8 cellular contexts compared by ENCODE assay signal in genomic region chr6:31403283-31403989, GRCh38. TPM values are rescaled to one million over a fixed set of nuclear protein-coding genes. Genes with fewer than 3 reads are reported as not detected.
DNase-seq lines count a peak whose midpoint lies in the region; FAIRE-seq and TF ChIP-seq lines count a peak whose summit lies in the region.

Gene MICA, plus strand, starts transcription at chr6:31403595. Its CDS starts 38 bp downstream, at chr6:31403633.

- TF ChIP-seq POLR2A in endothelial cell of umbilical vein (IDR thresholded peaks at IDR 0.05; ENCODE audit: low read depth, low read length): peak; percentile 91

- peak within 1 kb of the TSS; percentile 52 for H2AFZ ChIP-seq in endothelial cell of umbilical vein (ENCODE audit: low read depth, low read length)

- dilution Hi-C loops in endothelial cell of umbilical vein (cut with MboI; ENCODE audit: extremely low pct_ligation_motif_present, low sequenced_read_pairs): no loop called here

- H3K4me3 ChIP-seq in HEK293 (ENCODE audit: low read depth, low read length): peak within 1 kb of the TSS; percentile 84
- peak within 1 kb of the TSS; percentile 22 to 57 (median 26) for H3K4me3 ChIP-seq in endothelial cell of umbilical vein (replicated peaks in 1 of 3; ENCODE audit: insufficient read depth in 1 of 3, low read depth in 1 of 3, low read length in 3 of 3)
- H3K4me3 ChIP-seq in mesodermal cell (ENCODE audit: extremely low read depth, insufficient read depth, low read length, poor library complexity, severe bottlenecking): peak within 1 kb of the TSS; percentile 82

- H3K9me1 ChIP-seq in endothelial cell of umbilical vein (replicated peaks; ENCODE audit: control insufficient read depth, extremely low read depth, insufficient read depth, low read length): no peaks in the 10 kb centered on the region

- H3K4me1 ChIP-seq in HEK293 (ENCODE audit: control insufficient read depth, insufficient read depth, low read length) (peaks cover 5% of the 10 kb centered on the region; the same call in 1 of the 2 replicates), endothelial cell of umbilical vein (ENCODE audit: control insufficient read depth, extremely low read depth, insufficient read depth, low read length) (peaks cover 28% of the 10 kb centered on the region), mesodermal cell (ENCODE audit: control insufficient read depth, insufficient read depth, low read length, poor library complexity, severe bottlenecking) (peaks cover 16% of the 10 kb centered on the region)

- DNase-seq in EL: peak; percentile 96
- peak; percentile 81 for DNase-seq in NCI-H460 (ENCODE audit: extremely low read depth, low read depth)
- DNase-seq in activated CD8-positive, alpha-beta memory T cell treated with anti-CD3 and anti-CD28 coated beads, Interleukin-2, amount 50 U/mL, for 48 hours: peak; percentile 86
- DNase-seq in endothelial cell of umbilical vein (ENCODE audit: low read depth, low spot score): peak; percentile 90
- peak; percentile 60 for DNase-seq in stimulated activated CD8-positive, alpha-beta memory T cell treated with anti-CD3 and anti-CD28 coated beads, Interleukin-12 subunit alpha, Interleukin-12 subunit beta, amount 100 ng/mL, for 4 hours (ENCODE audit: low read depth)
- no peak for DNase-seq in SHP77 (lab: John Stamatoyannopoulos, UW)

- no peaks in the 10 kb centered on the region for H4K20me1 ChIP-seq in endothelial cell of umbilical vein (replicated peaks; ENCODE audit: control insufficient read depth, extremely low read depth, insufficient read depth, low read length)

- no peaks in the 10 kb centered on the region for H3K27me3 ChIP-seq in endothelial cell of umbilical vein (ENCODE audit: control insufficient read depth in 2 of 2, insufficient read depth in 2 of 2, low read length in 2 of 2)

- TF ChIP-seq CTCF in HEK293 (tag by site-specific recombination; IDR thresholded peaks at IDR 0.05) (peak; percentile 84), endothelial cell of umbilical vein (IDR thresholded peaks at IDR 0.05; ENCODE audit: extremely low read depth in 1 of 2, insufficient read depth in 1 of 2, low read depth in 1 of 2, low read length in 2 of 2) (no peak)

- intact Hi-C loops in endothelial cell of umbilical vein (cut with micrococcal nuclease): loop anchor here (5.0 kb wide), 1 partner anchor 144 kb away; the partner anchor contains the start of genes ATP6V1G2 and NFKBIL1

- H3K27ac ChIP-seq in HEK293 (ENCODE audit: extremely low read depth, low read depth, low read length) (peak within 1 kb of the TSS; percentile 63; the same call in 1 of the 2 replicates), endothelial cell of umbilical vein (ENCODE audit: insufficient read depth, low read depth, low read length) (peak within 1 kb of the TSS; percentile 92), mesodermal cell (ENCODE audit: low read depth, low read length, severe bottlenecking) (peak within 1 kb of the TSS; percentile 68)

- H3K79me2 ChIP-seq in endothelial cell of umbilical vein (ENCODE audit: control insufficient read depth, insufficient read depth, low read length): peaks cover 73% of the 10 kb centered on the region

- peak within 1 kb of the TSS; percentile 43 for H3K9ac ChIP-seq in endothelial cell of umbilical vein (replicated peaks; ENCODE audit: extremely low read depth, insufficient read depth, low read length)

- H3K9me3 ChIP-seq in HEK293 (ENCODE audit: control insufficient read depth, insufficient read depth, low read depth, low read length) (no peaks in the 10 kb centered on the region), endothelial cell of umbilical vein (replicated peaks; ENCODE audit: control insufficient read depth, insufficient read depth, low read length) (no peaks in the 10 kb centered on the region), mesodermal cell (ENCODE audit: control insufficient read depth, low read length) (no peaks in the 10 kb centered on the region)

- peak; percentile 82 for FAIRE-seq in endothelial cell of umbilical vein (lab: Jason Lieb, UNC)

- POLR2A ChIA-PET in HEK293 (lab: Yijun Ruan, JAX): interaction anchor here (0.7 to 1.8 kb wide), 6 partner anchors 19 to 138 kb away, joined by 3 to 10 read pairs (median 4); partner anchors contain the start of genes DDX39B and MICB
- POLR2A ChIA-PET in endothelial cell of umbilical vein (lab: Charles Lee): no interaction called here

- WGBS in mesodermal cell (ENCODE audit: insufficient coverage in 2 of 2), 2 experiments: 0 to 1% methylated on average over 47 to 48 of the region's 54 CpGs

- CTCF ChIA-PET in HEK293 (lab: Yijun Ruan, JAX) (interaction anchor here (0.6 to 1.5 kb wide), 9 partner anchors 12 to 850 kb away, joined by 3 to 10 read pairs (median 3); no protein-coding TSS in a partner anchor), endothelial cell of umbilical vein (lab: Charles Lee) (interaction anchor here (0.9 to 1.5 kb wide), 2 partner anchors 39 to 45 kb away, joined by 3 to 5 read pairs; no protein-coding TSS in a partner anchor)

- peak within 1 kb of the TSS; percentile 87 for H3K4me2 ChIP-seq in endothelial cell of umbilical vein (ENCODE audit: insufficient read depth, low read length)

- BruUV-seq in endothelial cell of umbilical vein (replicated peaks; lab: Mats Ljungman, UMichigan): no TSS peak

- no peaks in the 10 kb centered on the region for H3K36me3 ChIP-seq in HEK293 (ENCODE audit: control insufficient read depth in 2 of 2, insufficient read depth in 1 of 2, low read length in 2 of 2)
- H3K36me3 ChIP-seq in endothelial cell of umbilical vein (ENCODE audit: control insufficient read depth in 2 of 2, extremely low read depth in 1 of 2, insufficient read depth in 2 of 2, low read length in 2 of 2): no peaks in the 10 kb centered on the region
- H3K36me3 ChIP-seq in mesodermal cell (ENCODE audit: control insufficient read depth, insufficient read depth, low read length): peaks cover 4% of the 10 kb centered on the region

TF ChIP-seq in HEK293, 187 proteins besides CTCF, POLR2A, EP300 and RAD21 (continues in another document):
- TF ChIP-seq TRIM28 (IDR thresholded peaks at IDR 0.05; ENCODE audit: borderline replicate concordance, low read length): no peak
- peak; percentile 90 for TF ChIP-seq PATZ1 (tag by site-specific recombination; IDR thresholded peaks at IDR 0.05)
- TF ChIP-seq ZNF324 (tag by site-specific recombination; IDR thresholded peaks at IDR 0.05): peak; percentile 28; the same call in 1 of the 2 replicates
- peak; percentile 12; the same call in 1 of the 2 replicates for TF ChIP-seq ZNF146 (tag by site-specific recombination; IDR thresholded peaks at IDR 0.05)
- TF ChIP-seq ZNF433 (tag by site-specific recombination; IDR thresholded peaks at IDR 0.05; ENCODE audit: low read depth): no peak
- no peak for TF ChIP-seq ZNF585B (tag by site-specific recombination; IDR thresholded peaks at IDR 0.05)

TF ChIP-seq in endothelial cell of umbilical vein, 7 proteins besides CTCF, POLR2A, EP300 and RAD21:
- peak; percentile 90 for TF ChIP-seq POLR2AphosphoS5 (IDR thresholded peaks at IDR 0.05; ENCODE audit: insufficient read depth, low read depth, low read length)
- no peak for TF ChIP-seq EZH2 (IDR thresholded peaks at IDR 0.05; ENCODE audit: borderline replicate concordance, low read depth, low read length, severe bottlenecking)
- TF ChIP-seq MYC (IDR thresholded peaks at IDR 0.05; ENCODE audit: low read depth, low read length): no peak
- TF ChIP-seq GATA2 (IDR thresholded peaks at IDR 0.05; ENCODE audit: insufficient read depth, insufficient read length, low read depth, low read length): no peak
- no peak for TF ChIP-seq MAX (IDR thresholded peaks at IDR 0.05; ENCODE audit: insufficient read depth, insufficient read length)
- peak; percentile 6 for TF ChIP-seq FOS (IDR thresholded peaks at IDR 0.05; ENCODE audit: borderline replicate concordance, insufficient read depth, low read length)
- TF ChIP-seq JUN (IDR thresholded peaks at IDR 0.05; ENCODE audit: borderline replicate concordance, insufficient read depth, insufficient read length, low read depth): no peak
TF ChIP-seq in endothelial cell of umbilical vein: peak in this region for 2.

RNA-seq across cellular contexts. Expression of gene MICA, which starts in this region (rescaled TPM):
- 13.7 and 15.2 TPM in 2 replicates for total RNA-seq in NCI-H460 (2014; rRNA removed; shearing (Covaris generic))
- polyA plus RNA-seq in NCI-H460 (2014; cell fraction: nucleus; rRNA removed): 24.9 and 29.7 TPM in 2 replicates
- total RNA-seq in endothelial cell of umbilical vein: 42.5 and 45.2 TPM in 2 replicates
- polyA plus RNA-seq in endothelial cell of umbilical vein: 99.3 and 101 TPM in 2 replicates
- polyA plus RNA-seq in endothelial cell of umbilical vein (2011; cell fraction: cytosol; rRNA removed): 90.1 and 96.4 TPM in 2 replicates
- 78.3 and 83.9 TPM in 2 replicates for polyA plus RNA-seq in endothelial cell of umbilical vein (2011; cell fraction: nucleus; rRNA removed)
- 63.2 and 84.8 TPM in 2 replicates for polyA plus RNA-seq in endothelial cell of umbilical vein (2012)
- polyA minus RNA-seq in endothelial cell of umbilical vein: 78.6 and 95.4 TPM in 2 replicates
- polyA minus RNA-seq in endothelial cell of umbilical vein (2011; cell fraction: cytosol; rRNA and poly(A)+ RNA removed): 19.3 TPM
- 17.1 and 21.6 TPM in 2 replicates for polyA minus RNA-seq in endothelial cell of umbilical vein (2011; cell fraction: nucleus; rRNA and poly(A)+ RNA removed)
- polyA plus RNA-seq in mesodermal cell (2013, experiment 1 of 2): 43.7 TPM
- polyA plus RNA-seq in mesodermal cell (2013, experiment 2 of 2): 32.7 TPM

Comparison
In these comparisons a context has a peak if more than half of its experiments do, and no peak if none do; other contexts are left out.
1. DNase-seq: peak in EL (single experiment), NCI-H460 (single experiment), activated CD8-positive, alpha-beta memory T cell treated with anti-CD3 and anti-CD28 coated beads, Interleukin-2, amount 50 U/mL, for 48 hours (single experiment), endothelial cell of umbilical vein (single experiment) and stimulated activated CD8-positive, alpha-beta memory T cell treated with anti-CD3 and anti-CD28 coated beads, Interleukin-12 subunit alpha, Interleukin-12 subunit beta, amount 100 ng/mL, for 4 hours (single experiment); none in SHP77 (0 of 2).
2. H3K4me3 ChIP-seq: peak in every context shown above with its lines; median percentile 84 in HEK293; 82 in mesodermal cell; 26 in endothelial cell of umbilical vein.
3. Peak in every context shown above with its lines, with median percentiles within 50 percentile points of each other: H3K27ac ChIP-seq.